1 cellular context compared by ENCODE assay signal in genomic region chr7:27367179-27367929, GRCh38.
TF ChIP-seq lines count a peak whose summit lies in the region.

No MANE protein-coding gene starts in this region.

TF ChIP-seq in H1, 55 proteins besides CTCF, POLR2A, EP300 and RAD21 (continued from another document):
- no peak for TF ChIP-seq KDM1A (IDR thresholded peaks at IDR 0.05; ENCODE audit: borderline replicate concordance, low read length)
- no peak for TF ChIP-seq RFX5 (IDR thresholded peaks at IDR 0.05; ENCODE audit: borderline replicate concordance, low read depth, low read length)
- no peak for TF ChIP-seq KDM4A (IDR thresholded peaks at IDR 0.05; ENCODE audit: low read depth, low read length, severe bottlenecking)
- TF ChIP-seq YY1 (IDR thresholded peaks at IDR 0.05; ENCODE audit: low read depth, low read length): no peak
- TF ChIP-seq FOSL1 (IDR thresholded peaks at IDR 0.05; ENCODE audit: insufficient read depth, low read depth, low read length): no peak
- TF ChIP-seq SP2 (IDR thresholded peaks at IDR 0.05; ENCODE audit: low read length): no peak
- TF ChIP-seq NANOG (IDR thresholded peaks at IDR 0.05; ENCODE audit: insufficient read depth, low read depth, low read length, poor library complexity, severe bottlenecking): no peak
- no peak for TF ChIP-seq JUN (IDR thresholded peaks at IDR 0.05; ENCODE audit: low read depth, low read length)
- no peak for TF ChIP-seq ATF3 (IDR thresholded peaks at IDR 0.05; ENCODE audit: insufficient read depth, low read depth, low read length)
